ENCODE assay signal across 20 cellular contexts in genomic region chr15:34001536-34001935, GRCh38. TPM values are rescaled to one million over a fixed set of nuclear protein-coding genes. Genes with fewer than 3 reads are reported as not detected.
"Had no signal": no experiment of that assay in that cellular context is flagged by ENCODE, and none has a peak within 500 bp of the region (broad histone marks: within the 10 kb centered on the region; RNA-seq: fewer than 3 reads in every experiment).

No MANE protein-coding gene starts in this region.

- H3K9me3 ChIP-seq: lower lobe of right lung, neutrophil, right lobe of liver had no signal

- DNase-seq: activated B cell treated with CpG ODN at 0.5 μM for 24 hours; activated CD4-positive, alpha-beta T cell treated with anti-CD3 and anti-CD28 coated beads, Interleukin-2, amount 10 ng/mL, durations not matched to agents 24 days and 14 days; activated naive CD4-positive, alpha-beta T cell treated with anti-CD3 and anti-CD28 coated beads for 36 hours; activated T-cell treated with anti-CD3 and anti-CD28 coated beads for 4 hours; endodermal cell; hippocampal formation; lower lobe of right lung; naive thymus-derived CD4-positive, alpha-beta T cell; right lobe of liver; stimulated activated CD4-positive, alpha-beta T cell treated with anti-CD3 and anti-CD28 coated beads, Interleukin-2, amount 100 ng/mL, for 24 hours; stimulated activated naive B cell treated with anti-CD40 and anti-IgM and Interleukin-4, amounts not matched to agents 10 μg/mL and 1 μg/mL and 100 μg/mL, for 72 hours; substantia nigra; trophoblast cell had no signal

- H3K36me3 ChIP-seq: lower lobe of right lung, neutrophil, right lobe of liver had no signal

- H3K9me3 Mint-ChIP-seq: activated B cell treated with CpG ODN at 0.5 μM for 24 hours; activated CD4-positive, alpha-beta T cell treated with anti-CD3 and anti-CD28 coated beads, Interleukin-2, amount 10 ng/mL, durations not matched to agents 24 days and 14 days; activated naive CD4-positive, alpha-beta T cell treated with anti-CD3 and anti-CD28 coated beads for 36 hours; activated T-helper 17 cell treated with anti-CD3 and anti-CD28 coated beads, Interleukin-2, amount 50 U/mL, for 72 hours; central memory CD8-positive, alpha-beta T cell; dendritic cell treated with granulocyte-macrophage colony-stimulating factor and Interleukin-4, amounts not matched to agents 40 ng/mL and 50 ng/mL, for 4 days; endodermal cell; naive thymus-derived CD4-positive, alpha-beta T cell; stimulated activated naive B cell treated with anti-CD40 and anti-IgM and Interleukin-4, amounts not matched to agents 10 μg/mL and 1 μg/mL and 100 μg/mL, for 72 hours; T-helper 1 cell treated with Interleukin-12 subunit alpha and Interleukin-12 subunit beta and Interleukin-4 antibody, amounts not matched to agents 30 μg/mL and 1 μg/mL, for 36 hours had no signal

- H3K4me3 ChIP-seq: lower lobe of right lung, right lobe of liver had no signal

- H3K4me1 ChIP-seq: lower lobe of right lung, right lobe of liver had no signal

- H3K27me3 ChIP-seq: neutrophil, right lobe of liver had no signal

- H3K4me1 Mint-ChIP-seq: activated B cell treated with CpG ODN at 0.5 μM for 24 hours; activated CD4-positive, alpha-beta T cell treated with anti-CD3 and anti-CD28 coated beads, Interleukin-2, amount 10 ng/mL, durations not matched to agents 24 days and 14 days; activated T-helper 17 cell treated with anti-CD3 and anti-CD28 coated beads, Interleukin-2, amount 50 U/mL, for 72 hours; central memory CD8-positive, alpha-beta T cell; endodermal cell; naive thymus-derived CD4-positive, alpha-beta T cell; stimulated activated naive B cell treated with anti-CD40 and anti-IgM and Interleukin-4, amounts not matched to agents 10 μg/mL and 1 μg/mL and 100 μg/mL, for 72 hours had no signal

- H3K27ac ChIP-seq: lower lobe of right lung, neutrophil, right lobe of liver had no signal

- H3K4me3 Mint-ChIP-seq: activated B cell treated with CpG ODN at 0.5 μM for 24 hours; activated CD4-positive, alpha-beta T cell treated with anti-CD3 and anti-CD28 coated beads, Interleukin-2, amount 10 ng/mL, durations not matched to agents 24 days and 14 days; activated naive CD4-positive, alpha-beta T cell treated with anti-CD3 and anti-CD28 coated beads for 36 hours; activated T-helper 17 cell treated with anti-CD3 and anti-CD28 coated beads, Interleukin-2, amount 50 U/mL, for 72 hours; central memory CD8-positive, alpha-beta T cell; dendritic cell treated with granulocyte-macrophage colony-stimulating factor and Interleukin-4, amounts not matched to agents 40 ng/mL and 50 ng/mL, for 4 days; endodermal cell; naive thymus-derived CD4-positive, alpha-beta T cell; stimulated activated naive B cell treated with anti-CD40 and anti-IgM and Interleukin-4, amounts not matched to agents 10 μg/mL and 1 μg/mL and 100 μg/mL, for 72 hours; T-helper 1 cell treated with Interleukin-12 subunit alpha and Interleukin-12 subunit beta and Interleukin-4 antibody, amounts not matched to agents 30 μg/mL and 1 μg/mL, for 36 hours had no signal

- H3K27ac Mint-ChIP-seq: activated B cell treated with CpG ODN at 0.5 μM for 24 hours; activated CD4-positive, alpha-beta T cell treated with anti-CD3 and anti-CD28 coated beads, Interleukin-2, amount 10 ng/mL, durations not matched to agents 24 days and 14 days; activated naive CD4-positive, alpha-beta T cell treated with anti-CD3 and anti-CD28 coated beads for 36 hours; activated T-helper 17 cell treated with anti-CD3 and anti-CD28 coated beads, Interleukin-2, amount 50 U/mL, for 72 hours; dendritic cell treated with granulocyte-macrophage colony-stimulating factor and Interleukin-4, amounts not matched to agents 40 ng/mL and 50 ng/mL, for 4 days; endodermal cell; naive thymus-derived CD4-positive, alpha-beta T cell; stimulated activated naive B cell treated with anti-CD40 and anti-IgM and Interleukin-4, amounts not matched to agents 10 μg/mL and 1 μg/mL and 100 μg/mL, for 72 hours; T-helper 1 cell treated with Interleukin-12 subunit alpha and Interleukin-12 subunit beta and Interleukin-4 antibody, amounts not matched to agents 30 μg/mL and 1 μg/mL, for 36 hours had no signal

- H3K27me3 Mint-ChIP-seq: activated B cell treated with CpG ODN at 0.5 μM for 24 hours; activated CD4-positive, alpha-beta T cell treated with anti-CD3 and anti-CD28 coated beads, Interleukin-2, amount 10 ng/mL, durations not matched to agents 24 days and 14 days; activated T-helper 17 cell treated with anti-CD3 and anti-CD28 coated beads, Interleukin-2, amount 50 U/mL, for 72 hours; central memory CD8-positive, alpha-beta T cell; dendritic cell treated with granulocyte-macrophage colony-stimulating factor and Interleukin-4, amounts not matched to agents 40 ng/mL and 50 ng/mL, for 4 days; naive thymus-derived CD4-positive, alpha-beta T cell; stimulated activated naive B cell treated with anti-CD40 and anti-IgM and Interleukin-4, amounts not matched to agents 10 μg/mL and 1 μg/mL and 100 μg/mL, for 72 hours had no signal

- ATAC-seq: activated T-helper 17 cell treated with anti-CD3 and anti-CD28 coated beads, Interleukin-2, amount 50 U/mL, for 72 hours; lower lobe of right lung; naive thymus-derived CD4-positive, alpha-beta T cell; right lobe of liver; stimulated activated naive B cell treated with anti-CD40 and anti-IgM and Interleukin-4, amounts not matched to agents 10 μg/mL and 1 μg/mL and 100 μg/mL, for 72 hours had no signal

RNA-seq across cellular contexts. Expression of gene CHRM5, which starts 33.2 kb away (rescaled TPM):
- total RNA-seq: activated B cell treated with CpG ODN at 0.5 μM for 24 hours; activated CD4-positive, alpha-beta T cell treated with anti-CD3 and anti-CD28 coated beads, Interleukin-2, amount 10 ng/mL, durations not matched to agents 24 days and 14 days; activated CD8-positive, alpha-beta memory T cell treated with anti-CD3 and anti-CD28 coated beads for 36 hours; activated naive CD4-positive, alpha-beta T cell treated with anti-CD3 and anti-CD28 coated beads for 36 hours; activated T-helper 17 cell treated with anti-CD3 and anti-CD28 coated beads, Interleukin-2, amount 50 U/mL, for 72 hours; endodermal cell; lower lobe of right lung; mononuclear cell; naive thymus-derived CD4-positive, alpha-beta T cell; right lobe of liver had no signal
